ENCODE assay signal across 8 cellular contexts in the genomic region with DNA sequence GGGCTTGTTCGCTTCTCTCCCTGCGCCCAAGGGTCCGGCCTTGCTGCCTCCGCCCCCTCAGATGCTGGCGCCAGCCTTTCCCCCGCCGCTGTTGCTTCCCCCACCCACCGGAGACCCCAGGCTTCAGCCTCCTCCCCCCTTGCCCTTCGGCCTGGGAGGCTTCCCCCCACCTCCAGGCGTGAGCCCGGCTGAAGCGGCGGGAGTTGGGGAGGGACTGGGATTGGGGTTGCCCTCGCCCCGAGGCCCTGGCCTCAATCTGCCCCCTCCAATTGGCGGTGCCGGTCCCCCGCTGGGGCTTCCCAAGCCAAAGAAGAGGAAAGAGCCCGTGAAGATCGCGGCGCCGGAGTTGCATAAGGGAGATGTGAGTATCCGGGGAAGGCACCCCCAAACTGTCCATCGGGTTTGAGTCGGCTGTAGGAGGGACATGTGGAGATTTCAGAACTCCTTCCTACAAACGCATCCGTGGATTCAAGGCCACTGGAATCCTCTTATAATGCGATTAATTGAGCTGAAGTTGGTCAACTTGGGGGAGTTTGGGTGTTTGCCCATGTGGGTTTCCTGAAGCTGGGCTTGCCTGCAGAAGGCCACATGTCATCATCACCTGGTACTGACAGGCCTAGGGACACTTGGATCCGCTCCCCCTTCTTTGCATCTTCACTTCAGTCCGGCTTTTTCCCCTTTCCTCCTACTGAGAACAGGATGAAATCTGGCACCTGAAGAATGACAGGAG. TPM values are rescaled to one million over a fixed set of nuclear protein-coding genes. Genes with fewer than 3 reads are reported as not detected.
A peak's percentile ranks its signal among the peaks of the same experiment; 100 is the strongest.
DNase-seq lines count a peak whose midpoint lies in the region; ATAC-seq, FAIRE-seq and TF ChIP-seq lines count a peak whose summit lies in the region.

No MANE protein-coding gene starts in this region.

- FAIRE-seq in K562 (lab: Jason Lieb, UNC) (no peak), kidney (lab: Jason Lieb, UNC) (no peak)

- H3K4me1 ChIP-seq in K562 (replicated peaks in 1 of 2; ENCODE audit: control insufficient read depth in 2 of 2, insufficient read depth in 2 of 2, low read length in 2 of 2) (peaks cover 23 to 30% of the 10 kb centered on the region in 2 experiments), kidney (ENCODE audit: control insufficient read depth in 1 of 2, insufficient read depth in 1 of 2, low read depth in 1 of 2, low read length in 2 of 2) (peaks cover 19 to 26% of the 10 kb centered on the region in 2 donors)

- H3K79me2 ChIP-seq in K562 (ENCODE audit: control insufficient read depth, insufficient read depth, low read length): peaks cover 69% of the 10 kb centered on the region

- ATAC-seq in GM18868 (IDR thresholded peaks at IDR 0.05; ENCODE audit: unreplicated experiment) (peak; percentile 2), K562 (no peak; the same call in 1 of the 3 replicates), GM18858 (IDR thresholded peaks at IDR 0.05; ENCODE audit: unreplicated experiment) (no peak)
- peak; percentile 4 for ATAC-seq in stimulated activated memory B cell treated with anti-CD40 and anti-IgM and Interleukin-4, amounts not matched to agents 10 μg/mL and 1 μg/mL and 100 μg/mL, for 72 hours

- DNase-seq in AG08396 (ENCODE audit: low spot score): peak; percentile 11
- peak; percentile 49 for DNase-seq in NAMALWA (ENCODE audit: low spot score)
- DNase-seq in K562 (ENCODE audit: extremely low read depth in 1 of 4, low spot score in 3 of 4): peak; percentile 39 to 68 (median 59)
- peak; percentile 90 for DNase-seq in kidney
- DNase-seq in SHP77 treated with DMSO at 0.1 percent for 48 hours (lab: John Stamatoyannopoulos, UW): no peak

- TF ChIP-seq CTCF in K562 (IDR thresholded peaks at IDR 0.05 in 2 of 3, conservative IDR thresholded peaks at IDR 0.05 in 1 of 3; ENCODE audit: insufficient read depth in 2 of 3, low read depth in 1 of 3, low read length in 3 of 3): no peak
- TF ChIP-seq CTCF in kidney (IDR thresholded peaks at IDR 0.05; ENCODE audit: borderline replicate concordance, extremely low read depth, insufficient read depth): no peak

- TF ChIP-seq POLR2A in K562 (conservative IDR thresholded peaks at IDR 0.05): no peak

- H2AFZ ChIP-seq in K562 (ENCODE audit: low read depth, low read length): peak overlapping the region; percentile 50; the same call in 1 of the 2 replicates

- in situ Hi-C loops in K562 (cut with MboI): loop anchor here (5.0 kb wide), 1 partner anchor 41 kb away; the partner anchor contains the start of genes ISG20L2 and METTL25B

- H3K4me1 Mint-ChIP-seq in stimulated activated memory B cell treated with anti-CD40 and anti-IgM and Interleukin-4, amounts not matched to agents 10 μg/mL and 1 μg/mL and 100 μg/mL, for 72 hours: peaks cover 51% of the 10 kb centered on the region

- peak overlapping the region; percentile 84 for H3K27ac ChIP-seq in K562 (ENCODE audit: extremely low read depth, low read depth, low read length)
- peak overlapping the region; percentile 94 to 96 for H3K27ac ChIP-seq in kidney (ENCODE audit: low read depth in 2 of 2, low read length in 2 of 2)

- POLR2A ChIA-PET in K562 (lab: Yijun Ruan, JAX): interaction anchor here (0.9 to 4.9 kb wide), 14 partner anchors 11 to 103 kb away, joined by 3 to 27 read pairs (median 3); partner anchors contain the start of genes HDGF, ISG20L2, METTL25B and MRPL24

- H3K27me3 ChIP-seq in K562 (ENCODE audit: control insufficient read depth in 2 of 2, insufficient read depth in 2 of 2, low read length in 2 of 2): no peaks in the 10 kb centered on the region

- TF ChIP-seq RAD21 in K562 (CRISPR knock-in tag; conservative IDR thresholded peaks at IDR 0.05 in 1 of 2, IDR thresholded peaks at IDR 0.05 in 1 of 2): no peak

- BruUV-seq in K562 (replicated peaks; lab: Mats Ljungman, UMichigan): no TSS peak

- CTCF ChIA-PET in K562 (lab: Yijun Ruan, JAX; ENCODE audit: low intra/inter-chr PET ratio): interaction anchor here (0.7 kb wide), 1 partner anchor 154 kb away, joined by 3 read pairs; no protein-coding TSS in a partner anchor

- 3% methylated on average over 19 of the region's 31 CpGs for WGBS in K562 (ENCODE audit: insufficient coverage, low coverage, missing lambda C conversion rate)

- H3K4me3 Mint-ChIP-seq in stimulated activated memory B cell treated with anti-CD40 and anti-IgM and Interleukin-4, amounts not matched to agents 10 μg/mL and 1 μg/mL and 100 μg/mL, for 72 hours: no peak overlapping the region

- H3K9me3 Mint-ChIP-seq in stimulated activated memory B cell treated with anti-CD40 and anti-IgM and Interleukin-4, amounts not matched to agents 10 μg/mL and 1 μg/mL and 100 μg/mL, for 72 hours: no peaks in the 10 kb centered on the region

- no peaks in the 10 kb centered on the region for H3K27me3 Mint-ChIP-seq in stimulated activated memory B cell treated with anti-CD40 and anti-IgM and Interleukin-4, amounts not matched to agents 10 μg/mL and 1 μg/mL and 100 μg/mL, for 72 hours

- H3K9me3 ChIP-seq in K562 (replicated peaks; ENCODE audit: control insufficient read depth, insufficient read depth, low read depth, low read length) (no peaks in the 10 kb centered on the region), kidney (ENCODE audit: control insufficient read depth in 1 of 2, low read length in 2 of 2) (no peaks in the 10 kb centered on the region)

- no peak for TF ChIP-seq EP300 in K562 (IDR thresholded peaks at IDR 0.05; ENCODE audit: low read length)

- intact Hi-C loops in K562 (cut with micrococcal nuclease): loop anchor here (1.0 to 2.0 kb wide), 3 partner anchors 17 to 41 kb away; partner anchors contain the start of genes HDGF and MRPL24
- intact Hi-C loops in kidney (cut with DNase I): no loop called here

- H3K36me3 ChIP-seq in K562 (ENCODE audit: control insufficient read depth, insufficient read depth, low read length) (peaks cover 24% of the 10 kb centered on the region), kidney (ENCODE audit: control insufficient read depth in 1 of 2, insufficient read depth in 2 of 2, low read length in 2 of 2) (peaks cover 0 to 7% of the 10 kb centered on the region in 2 donors)

- H3K4me2 ChIP-seq in K562 (ENCODE audit: insufficient read depth, low read length): peak overlapping the region; percentile 96

- no peak overlapping the region for H3K27ac Mint-ChIP-seq in stimulated activated memory B cell treated with anti-CD40 and anti-IgM and Interleukin-4, amounts not matched to agents 10 μg/mL and 1 μg/mL and 100 μg/mL, for 72 hours

- no peaks in the 10 kb centered on the region for H4K20me1 ChIP-seq in K562 (replicated peaks; ENCODE audit: control insufficient read depth, insufficient read depth, low read length)

- peaks cover 18% of the 10 kb centered on the region for H3K36me3 Mint-ChIP-seq in stimulated activated memory B cell treated with anti-CD40 and anti-IgM and Interleukin-4, amounts not matched to agents 10 μg/mL and 1 μg/mL and 100 μg/mL, for 72 hours

- no peaks in the 10 kb centered on the region for H3K9me1 ChIP-seq in K562 (ENCODE audit: control insufficient read depth, insufficient read depth, low read length)

- H3K4me3 ChIP-seq in K562 (peak overlapping the region; percentile 88), kidney (ENCODE audit: low read length in 2 of 2) (peak overlapping the region; percentile 96 to 98)

- H3K9ac ChIP-seq in K562 (ENCODE audit: insufficient read depth in 1 of 2, low read depth in 2 of 2, low read length in 2 of 2) (peak overlapping the region; percentile 91 to 98), kidney (ENCODE audit: low read length in 2 of 2) (peak overlapping the region; percentile 85 to 99)

RNA-seq across cellular contexts. Expression of gene PRCC, which starts 0.7 kb away (rescaled TPM):
- total RNA-seq in K562 (2011; cell fraction: chromatin; rRNA removed; ENCODE audit: low replicate concordance): 111 and 116 TPM in 2 replicates
- 71.5 and 89.1 TPM in 2 replicates for total RNA-seq in K562 (2011; cell fraction: nucleolus; rRNA removed)
- 86.8 and 90.6 TPM in 2 replicates for total RNA-seq in K562 (2011; cell fraction: nucleoplasm; rRNA removed)
- total RNA-seq in K562 (2014; rRNA removed) (51.0 and 86.2 TPM in 2 replicates), K562 (2014; rRNA removed; fragmentation: Illumina TruSeq; extraction: Trizol) (32.1 and 35.1 TPM in 2 replicates), K562 (2015; rRNA removed; fragmentation: Illumina TruSeq; extraction: Trizol) (35.8 and 41.1 TPM in 2 replicates), K562 (2021) (85.3 and 89.5 TPM in 2 replicates), kidney (52.8 TPM)
- polyA plus RNA-seq in K562 (2011; rRNA removed) (38.8 and 70.2 TPM in 2 replicates), K562 (2014; fragmentation: Illumina TruSeq; extraction: Trizol) (133 and 201 TPM in 2 replicates), K562 (2014; fragmentation: Nextera tagmentation; extraction: Ambion mirVana) (10 to 100 TPM; 23.9 to 25.5 TPM), K562 (2014; rRNA removed) (53.6 and 68.0 TPM in 2 replicates), kidney (ENCODE audit: insufficient read depth, low read depth, low replicate concordance) (50.5 TPM)
- 75.7 and 85.5 TPM in 2 replicates for polyA plus RNA-seq in K562 (2011; cell fraction: cytosol; rRNA removed)
- polyA plus RNA-seq in K562 (2011; cell fraction: nucleus; rRNA removed): 64.3 and 89.5 TPM in 2 replicates
- polyA plus RNA-seq in K562 (2012): 58.6 and 81.0 TPM in 2 replicates
- 66.4 and 76.9 TPM in 2 replicates for polyA minus RNA-seq in K562 (2011; rRNA and poly(A)+ RNA removed)
- 41.1 and 58.4 TPM in 2 replicates for polyA minus RNA-seq in K562 (2011; cell fraction: cytosol; rRNA and poly(A)+ RNA removed)
- polyA minus RNA-seq in K562 (2011; cell fraction: nucleus; rRNA and poly(A)+ RNA removed): 21.8 and 33.0 TPM in 2 replicates

RNA-seq across cellular contexts. Expression of gene HDGF, which starts 16.6 kb away (rescaled TPM):
- 54.5 and 99.5 TPM in 2 replicates for total RNA-seq in K562 (2011; cell fraction: chromatin; rRNA removed; ENCODE audit: low replicate concordance)
- 73.4 and 78.6 TPM in 2 replicates for total RNA-seq in K562 (2011; cell fraction: nucleolus; rRNA removed)
- 87.7 and 114 TPM in 2 replicates for total RNA-seq in K562 (2011; cell fraction: nucleoplasm; rRNA removed)
- 470 and 501 TPM in 2 replicates for total RNA-seq in K562 (2014; rRNA removed)
- total RNA-seq in K562 (2014; rRNA removed; fragmentation: Illumina TruSeq; extraction: Trizol): 400 and 403 TPM in 2 replicates
- 392 and 404 TPM in 2 replicates for total RNA-seq in K562 (2015; rRNA removed; fragmentation: Illumina TruSeq; extraction: Trizol)
- 390 and 425 TPM in 2 replicates for total RNA-seq in K562 (2021)
- 224 and 310 TPM in 2 replicates for polyA plus RNA-seq in K562 (2011; rRNA removed)
- polyA plus RNA-seq in K562 (2011; cell fraction: cytosol; rRNA removed): 174 and 175 TPM in 2 replicates
- 182 and 185 TPM in 2 replicates for polyA plus RNA-seq in K562 (2011; cell fraction: nucleus; rRNA removed)
- 190 and 267 TPM in 2 replicates for polyA plus RNA-seq in K562 (2012)
- 507 and 601 TPM in 2 replicates for polyA plus RNA-seq in K562 (2014; fragmentation: Illumina TruSeq; extraction: Trizol)
- polyA plus RNA-seq in K562 (2014; fragmentation: Nextera tagmentation; extraction: Ambion mirVana): 10 to 100 TPM; 38.8 to 41.8 TPM
- 358 and 372 TPM in 2 replicates for polyA plus RNA-seq in K562 (2014; rRNA removed)
- 142 and 177 TPM in 2 replicates for polyA minus RNA-seq in K562 (2011; rRNA and poly(A)+ RNA removed)
- polyA minus RNA-seq in K562 (2011; cell fraction: cytosol; rRNA and poly(A)+ RNA removed): 120 and 140 TPM in 2 replicates
- polyA minus RNA-seq in K562 (2011; cell fraction: nucleus; rRNA and poly(A)+ RNA removed): 33.7 and 57.2 TPM in 2 replicates
- total RNA-seq in kidney: 198 TPM
- polyA plus RNA-seq in kidney (ENCODE audit: insufficient read depth, low read depth, low replicate concordance): 206 TPM

RNA-seq across cellular contexts. Expression of gene MRPL24, which starts 27.2 kb away (rescaled TPM):
- 8.3 and 22.8 TPM in 2 replicates for total RNA-seq in K562 (2011; cell fraction: chromatin; rRNA removed; ENCODE audit: low replicate concordance)
- total RNA-seq in K562 (2011; cell fraction: nucleolus; rRNA removed): 18.7 and 20.3 TPM in 2 replicates
- total RNA-seq in K562 (2011; cell fraction: nucleoplasm; rRNA removed): 15.8 and 16.2 TPM in 2 replicates
- total RNA-seq in K562 (2014; rRNA removed): 103 and 134 TPM in 2 replicates
- 91.6 and 91.8 TPM in 2 replicates for total RNA-seq in K562 (2014; rRNA removed; fragmentation: Illumina TruSeq; extraction: Trizol)
- 105 and 113 TPM in 2 replicates for total RNA-seq in K562 (2015; rRNA removed; fragmentation: Illumina TruSeq; extraction: Trizol)
- 74.0 and 74.3 TPM in 2 replicates for total RNA-seq in K562 (2021)
- polyA plus RNA-seq in K562 (2011; rRNA removed): 97.5 and 101 TPM in 2 replicates
- polyA plus RNA-seq in K562 (2011; cell fraction: cytosol; rRNA removed): 66.6 and 77.0 TPM in 2 replicates
- polyA plus RNA-seq in K562 (2011; cell fraction: nucleus; rRNA removed): 59.6 and 61.8 TPM in 2 replicates
- 90.5 and 117 TPM in 2 replicates for polyA plus RNA-seq in K562 (2012)
- polyA plus RNA-seq in K562 (2014; fragmentation: Illumina TruSeq; extraction: Trizol): 153 and 163 TPM in 2 replicates
- 100 to 1,000 TPM; 206 to 267 TPM for polyA plus RNA-seq in K562 (2014; fragmentation: Nextera tagmentation; extraction: Ambion mirVana)
- polyA plus RNA-seq in K562 (2014; rRNA removed): 115 and 141 TPM in 2 replicates
- polyA minus RNA-seq in K562 (2011; rRNA and poly(A)+ RNA removed): 43.9 and 56.9 TPM in 2 replicates
- 23.8 and 27.5 TPM in 2 replicates for polyA minus RNA-seq in K562 (2011; cell fraction: cytosol; rRNA and poly(A)+ RNA removed)
- polyA minus RNA-seq in K562 (2011; cell fraction: nucleus; rRNA and poly(A)+ RNA removed): 9.4 and 12.0 TPM in 2 replicates
- 71.9 TPM for total RNA-seq in kidney
- 174 TPM for polyA plus RNA-seq in kidney (ENCODE audit: insufficient read depth, low read depth, low replicate concordance)

RNA-seq across cellular contexts. Expression of gene ISG20L2, which starts 39.5 kb away (rescaled TPM):
- total RNA-seq in K562 (2011; cell fraction: chromatin; rRNA removed; ENCODE audit: low replicate concordance): 62.5 and 90.4 TPM in 2 replicates
- total RNA-seq in K562 (2011; cell fraction: nucleolus; rRNA removed): 49.1 and 64.9 TPM in 2 replicates
- 55.7 and 64.4 TPM in 2 replicates for total RNA-seq in K562 (2011; cell fraction: nucleoplasm; rRNA removed)
- total RNA-seq in K562 (2014; rRNA removed): 34.3 and 40.7 TPM in 2 replicates
- 57.7 and 59.6 TPM in 2 replicates for total RNA-seq in K562 (2014; rRNA removed; fragmentation: Illumina TruSeq; extraction: Trizol)
- total RNA-seq in K562 (2015; rRNA removed; fragmentation: Illumina TruSeq; extraction: Trizol): 52.6 and 53.3 TPM in 2 replicates
- total RNA-seq in K562 (2021): 46.3 and 50.3 TPM in 2 replicates
- polyA plus RNA-seq in K562 (2011; rRNA removed): 59.5 and 63.8 TPM in 2 replicates
- 60.2 and 77.5 TPM in 2 replicates for polyA plus RNA-seq in K562 (2011; cell fraction: cytosol; rRNA removed)
- 23.1 and 28.0 TPM in 2 replicates for polyA plus RNA-seq in K562 (2011; cell fraction: nucleus; rRNA removed)
- 45.7 and 45.9 TPM in 2 replicates for polyA plus RNA-seq in K562 (2012)
- 100 and 130 TPM in 2 replicates for polyA plus RNA-seq in K562 (2014; fragmentation: Illumina TruSeq; extraction: Trizol)
- polyA plus RNA-seq in K562 (2014; fragmentation: Nextera tagmentation; extraction: Ambion mirVana): 10 to 100 TPM; 21.3 to 50.3 TPM
- polyA plus RNA-seq in K562 (2014; rRNA removed): 41.5 and 50.9 TPM in 2 replicates
- polyA minus RNA-seq in K562 (2011; rRNA and poly(A)+ RNA removed): 52.8 and 62.8 TPM in 2 replicates
- polyA minus RNA-seq in K562 (2011; cell fraction: cytosol; rRNA and poly(A)+ RNA removed): 23.6 and 28.9 TPM in 2 replicates
- 21.1 and 35.4 TPM in 2 replicates for polyA minus RNA-seq in K562 (2011; cell fraction: nucleus; rRNA and poly(A)+ RNA removed)
- total RNA-seq in kidney: 23.3 TPM
- polyA plus RNA-seq in kidney (ENCODE audit: insufficient read depth, low read depth, low replicate concordance): 13.3 TPM

RNA-seq across cellular contexts. Expression of gene METTL25B, which starts 39.8 kb away (rescaled TPM):
- total RNA-seq in K562 (2011; cell fraction: chromatin; rRNA removed; ENCODE audit: low replicate concordance): 50.1 and 117 TPM in 2 replicates
- total RNA-seq in K562 (2011; cell fraction: nucleolus; rRNA removed): 103 and 114 TPM in 2 replicates
- 74.6 and 83.1 TPM in 2 replicates for total RNA-seq in K562 (2011; cell fraction: nucleoplasm; rRNA removed)
- total RNA-seq in K562 (2014; rRNA removed) (33.1 and 39.1 TPM in 2 replicates), K562 (2014; rRNA removed; fragmentation: Illumina TruSeq; extraction: Trizol) (17.8 and 26.3 TPM in 2 replicates), K562 (2015; rRNA removed; fragmentation: Illumina TruSeq; extraction: Trizol) (27.0 and 30.3 TPM in 2 replicates), K562 (2021) (46.3 and 48.3 TPM in 2 replicates), kidney (35.2 TPM)
- polyA plus RNA-seq in K562 (2011; rRNA removed) (37.1 and 46.1 TPM in 2 replicates), K562 (2014; fragmentation: Illumina TruSeq; extraction: Trizol) (33.9 and 37.7 TPM in 2 replicates), K562 (2014; fragmentation: Nextera tagmentation; extraction: Ambion mirVana) (10 to 100 TPM in 1 of 2 experiments, 1 to 10 TPM in 1; 7.7 to 13.2 TPM), K562 (2014; rRNA removed) (41.8 and 57.4 TPM in 2 replicates), kidney (ENCODE audit: insufficient read depth, low read depth, low replicate concordance) (29.4 TPM)
- 44.7 and 53.0 TPM in 2 replicates for polyA plus RNA-seq in K562 (2011; cell fraction: cytosol; rRNA removed)
- 79.3 and 98.8 TPM in 2 replicates for polyA plus RNA-seq in K562 (2011; cell fraction: nucleus; rRNA removed)
- 34.9 and 66.4 TPM in 2 replicates for polyA plus RNA-seq in K562 (2012)
- polyA minus RNA-seq in K562 (2011; rRNA and poly(A)+ RNA removed): 17.4 and 21.8 TPM in 2 replicates
- polyA minus RNA-seq in K562 (2011; cell fraction: cytosol; rRNA and poly(A)+ RNA removed): 20.6 and 27.1 TPM in 2 replicates
- polyA minus RNA-seq in K562 (2011; cell fraction: nucleus; rRNA and poly(A)+ RNA removed): 25.0 and 34.1 TPM in 2 replicates

Comparison
In these comparisons a context has a peak if more than half of its experiments do, and no peak if none do; other contexts are left out.
1. ATAC-seq: peak in GM18868 (single experiment) and stimulated activated memory B cell treated with anti-CD40 and anti-IgM and Interleukin-4, amounts not matched to agents 10 μg/mL and 1 μg/mL and 100 μg/mL, for 72 hours (single experiment); none in K562 (single experiment) and GM18858 (single experiment).